9 cellular contexts compared by ENCODE assay signal in genomic region chr1:63935148-63935547, GRCh38.
DNase-seq lines count a peak whose midpoint lies in the region; ATAC-seq, FAIRE-seq and TF ChIP-seq lines count a peak whose summit lies in the region.
"Had no signal": no experiment of that assay in that cellular context is flagged by ENCODE, and none has a peak within 500 bp of the region (broad histone marks: within the 10 kb centered on the region; RNA-seq: fewer than 3 reads in every experiment).

No MANE protein-coding gene starts in this region.

- H2BK20ac ChIP-seq in IMR-90 (ENCODE audit: low read depth, low read length) = no peak overlapping the region

- H3K4ac ChIP-seq in IMR-90 (ENCODE audit: low read depth, low read length) = no peak overlapping the region

- no peaks in the 10 kb centered on the region for H3K27me3 ChIP-seq in IMR-90 (ENCODE audit: control insufficient read depth, insufficient read depth, low read length)
- no peaks in the 10 kb centered on the region for H3K27me3 ChIP-seq in dorsolateral prefrontal cortex
- no peaks in the 10 kb centered on the region for H3K27me3 ChIP-seq in psoas muscle (ENCODE audit: insufficient read depth in 3 of 3, low read length in 2 of 3)

- H3K4me3 ChIP-seq in IMR-90 (ENCODE audit: insufficient read depth, low read depth, low read length) (no peak overlapping the region), dorsolateral prefrontal cortex (no peak overlapping the region), psoas muscle (no peak overlapping the region)

- ATAC-seq in GM19023 (IDR thresholded peaks at IDR 0.05; ENCODE audit: unreplicated experiment) = peak; percentile 30
- no peak for ATAC-seq in IMR-90 (ENCODE audit: low read depth)
- peak; percentile 78 to 94 (median 84) for ATAC-seq in psoas muscle
- no peak for ATAC-seq in HG03280 (IDR thresholded peaks at IDR 0.05; ENCODE audit: unreplicated experiment)
- no peak for ATAC-seq in HG03139 (IDR thresholded peaks at IDR 0.05; ENCODE audit: unreplicated experiment)

- H4K20me1 ChIP-seq in IMR-90 (ENCODE audit: insufficient read depth, low read length) = no peaks in the 10 kb centered on the region

- TF ChIP-seq RAD21 in IMR-90 (IDR thresholded peaks at IDR 0.05; ENCODE audit: low read length) = no peak

- CTCF ChIA-PET in IMR-90 (lab: Yijun Ruan, JAX) = no interaction called here

- no peak for FAIRE-seq in urothelium cell line (lab: Jason Lieb, UNC)

- intact Hi-C loops in IMR-90 (cut with micrococcal nuclease) = no loop called here
- intact Hi-C loops in dorsolateral prefrontal cortex (cut with DNase I) = loop anchor here in 1 of 2 donors (10.0 kb wide), 1 partner anchor 200 kb away; no protein-coding TSS in a partner anchor
- intact Hi-C loops in psoas muscle (cut with DNase I) = loop anchor here in 1 of 2 donors (10.0 kb wide), 1 partner anchor 200 kb away; no protein-coding TSS in a partner anchor

- H2AK9ac ChIP-seq in IMR-90 (replicated peaks; ENCODE audit: low read depth, low read length, poor library complexity) = no peak overlapping the region

- in situ Hi-C loops in IMR-90 (cut with MboI; ENCODE audit: low sequenced_read_pairs) = no loop called here

- no peak overlapping the region for H3K56ac ChIP-seq in IMR-90 (ENCODE audit: extremely low read depth, insufficient read depth, low read length)

- TF ChIP-seq POLR2A in IMR-90 (IDR thresholded peaks at IDR 0.05; ENCODE audit: low read depth, low read length) = no peak

- no peaks in the 10 kb centered on the region for H3K36me3 ChIP-seq in IMR-90 (ENCODE audit: control insufficient read depth, insufficient read depth, low read length)
- H3K36me3 ChIP-seq in psoas muscle (ENCODE audit: insufficient read depth in 1 of 2, low read depth in 1 of 2) = no peaks in the 10 kb centered on the region

- DNase-seq in IMR-90 (no peak), dorsolateral prefrontal cortex (peak in 2 of 10 donors; percentile 33 to 55), psoas muscle (no peak), urothelium cell line (ENCODE audit: low spot score) (no peak)
- DNase-seq: activated CD4-positive, alpha-beta T cell treated with anti-CD3 and anti-CD28 coated beads for 1 hour; stimulated activated CD4-positive, alpha-beta T cell treated with anti-CD3 and anti-CD28 coated beads, Interleukin-4, amount 100 ng/mL, for 24 hours had no signal

- no peak overlapping the region for H2BK5ac ChIP-seq in IMR-90 (ENCODE audit: low read depth, low read length, poor library complexity, severe bottlenecking)

- no peak for TF ChIP-seq CTCF in IMR-90 (conservative IDR thresholded peaks at IDR 0.05; ENCODE audit: low read depth, low read length)
- peak in 32 of 56 donors; percentile 11 to 52 (median 34) for TF ChIP-seq CTCF in dorsolateral prefrontal cortex (IDR thresholded peaks at IDR 0.05 in 54 of 56, conservative IDR thresholded peaks at IDR 0.05 in 2 of 56; ENCODE audit: low read depth in 1 of 56, partially characterized antibody in 56 of 56)
- peak; percentile 40 for TF ChIP-seq CTCF in psoas muscle (IDR thresholded peaks at IDR 0.05)

- no peaks in the 10 kb centered on the region; the same call in 1 of the 2 replicates for H3K4me1 ChIP-seq in IMR-90 (ENCODE audit: control insufficient read depth, insufficient read depth, low read length)
- H3K4me1 ChIP-seq in psoas muscle = peaks cover 3% of the 10 kb centered on the region

- H3K27ac ChIP-seq in IMR-90 (ENCODE audit: insufficient read depth, low read length) = no peak overlapping the region
- H3K27ac ChIP-seq in dorsolateral prefrontal cortex = no peak overlapping the region
- H3K27ac ChIP-seq in psoas muscle = no peak overlapping the region

- no TSS peak for BruUV-seq in IMR-90 (replicated peaks; lab: Mats Ljungman, UMichigan)

- no peak overlapping the region for H2AFZ ChIP-seq in IMR-90 (replicated peaks; ENCODE audit: low read length, poor library complexity)

- no peak overlapping the region for H3K23ac ChIP-seq in IMR-90 (ENCODE audit: low read depth, low read length)

- H4K5ac ChIP-seq in IMR-90 (ENCODE audit: low read depth, low read length) = no peak overlapping the region

- H2AK5ac ChIP-seq in IMR-90 (ENCODE audit: low read depth, low read length) = no peak overlapping the region

- no peak overlapping the region for H3K18ac ChIP-seq in IMR-90 (ENCODE audit: low read depth, low read length)

- H4K91ac ChIP-seq in IMR-90 (ENCODE audit: insufficient read depth, low read depth, low read length) = no peak overlapping the region

- dilution Hi-C loops in IMR-90 (cut with HindIII; ENCODE audit: low sequenced_read_pairs, unreplicated experiment) = no loop called here

- POLR2A ChIA-PET in IMR-90 (lab: Charles Lee; ENCODE audit: unreplicated experiment) = interaction anchor here (0.6 kb wide), 1 partner anchor 80 kb away, joined by 4 read pairs; no protein-coding TSS in a partner anchor

- no peak overlapping the region for H2BK120ac ChIP-seq in IMR-90 (ENCODE audit: low read depth, low read length)

- H3K14ac ChIP-seq in IMR-90 (replicated peaks; ENCODE audit: low read depth, low read length) = no peak overlapping the region

- no peak overlapping the region for H3K4me2 ChIP-seq in IMR-90 (ENCODE audit: low read depth, low read length)

- H3K79me1 ChIP-seq in IMR-90 (ENCODE audit: low read depth in 1 of 2, low read length in 2 of 2) = no peaks in the 10 kb centered on the region

- H4K8ac ChIP-seq in IMR-90 (ENCODE audit: low read depth in 2 of 2, low read length in 2 of 2) = no peak overlapping the region

- H3K9me3 ChIP-seq in IMR-90 (ENCODE audit: control insufficient read depth, insufficient read depth, low read length) (no peaks in the 10 kb centered on the region), psoas muscle (no peaks in the 10 kb centered on the region)

- no CpG with 5 or more reads among the region's 1 CpG for WGBS in IMR-90 (ENCODE audit: extremely low coverage in 2 of 2, insufficient read length in 1 of 2), 2 experiments
- WGBS in psoas muscle, 3 donors = 80 to 89% (median 84%) methylated on average over 1 of the region's 1 CpG

- no peak overlapping the region for H3K9ac ChIP-seq in IMR-90 (ENCODE audit: low read depth, low read length)

- no peak overlapping the region for H2BK15ac ChIP-seq in IMR-90 (ENCODE audit: low read depth, low read length)

- H3K9me1 ChIP-seq in IMR-90 (ENCODE audit: insufficient read depth, low read length) = no peaks in the 10 kb centered on the region

TF ChIP-seq in IMR-90, 13 proteins besides CTCF, POLR2A, EP300 and RAD21:
- 0 out of 2 replicates have a peak, but pooled peaks have one; percentile 12 for TF ChIP-seq SMC3 (IDR thresholded peaks at IDR 0.05; ENCODE audit: low read depth, low read length)
- no peak for TF ChIP-seq MAZ (IDR thresholded peaks at IDR 0.05; ENCODE audit: borderline replicate concordance, low read depth, low read length)

Comparison
In these comparisons a context has a peak if more than half of its experiments do, and no peak if none do; other contexts are left out.
1. ATAC-seq: peak in GM19023 (single experiment) and psoas muscle (4 of 4); none in IMR-90 (single experiment), HG03280 (single experiment) and HG03139 (single experiment).